Comparison of ENCODE assay signal across 36 cellular contexts in genomic region chr17:73170921-73171320, GRCh38. TPM values are rescaled to one million over a fixed set of nuclear protein-coding genes. Genes with fewer than 3 reads are reported as not detected.
"Had no signal": no experiment of that assay in that cellular context is flagged by ENCODE, and none has a peak within 500 bp of the region (broad histone marks: within the 10 kb centered on the region; RNA-seq: fewer than 3 reads in every experiment).

No MANE protein-coding gene starts in this region.

- H3K4me3 Mint-ChIP-seq: activated B cell treated with CpG ODN at 0.5 μM for 24 hours; activated CD4-positive, alpha-beta memory T cell treated with anti-CD3 and anti-CD28 coated beads, Interleukin-2, amount 10 ng/mL, durations not matched to agents 7 days and 5 days; activated CD4-positive, alpha-beta T cell treated with anti-CD3 and anti-CD28 coated beads for 36 hours; activated CD4-positive, alpha-beta T cell treated with anti-CD3 and anti-CD28 coated beads, Interleukin-2, amount 10 ng/mL, durations not matched to agents 7 days and 5 days; activated CD8-positive, alpha-beta memory T cell treated with anti-CD3 and anti-CD28 coated beads, Interleukin-2, amount 10 ng/mL, durations not matched to agents 7 days and 5 days; activated CD8-positive, alpha-beta T cell treated with anti-CD3 and anti-CD28 coated beads, Interleukin-2, amount 10 ng/mL, durations not matched to agents 7 days and 5 days; activated naive CD4-positive, alpha-beta T cell treated with anti-CD3 and anti-CD28 coated beads, Interleukin-2, amount 10 ng/mL, durations not matched to agents 7 days and 5 days; activated naive CD4-positive, alpha-beta T cell treated with anti-CD3 and anti-CD28 coated beads, Interleukin-2, amount 50 U/mL, for 24 hours; activated naive CD8-positive, alpha-beta T cell; activated naive CD8-positive, alpha-beta T cell treated with anti-CD3 and anti-CD28 coated beads, Interleukin-2, amount 10 ng/mL, durations not matched to agents 7 days and 5 days; activated naive CD8-positive, alpha-beta T cell treated with anti-CD3 and anti-CD28 coated beads, Interleukin-2, amount 50 U/mL, for 24 hours; activated T-cell treated with anti-CD3 and anti-CD28 coated beads, Interleukin-2, amount 50 U/mL, for 24 hours; brain; central memory CD8-positive, alpha-beta T cell; T-helper 1 cell treated with Interleukin-12 subunit alpha and Interleukin-12 subunit beta and Interleukin-4 antibody, amounts not matched to agents 30 μg/mL and 1 μg/mL, for 36 hours; T-helper 2 cell treated with Interferon-gamma antibody and Interleukin-4, amounts not matched to agents 5 μg/mL and 100 μg/mL, for 36 hours had no signal

- H3K4me3 ChIP-seq: ascending aorta, cardiac muscle cell had no signal

- H3K27ac Mint-ChIP-seq: activated B cell treated with CpG ODN at 0.5 μM for 24 hours; activated CD4-positive, alpha-beta memory T cell treated with anti-CD3 and anti-CD28 coated beads, Interleukin-2, amount 10 ng/mL, durations not matched to agents 7 days and 5 days; activated CD4-positive, alpha-beta T cell treated with anti-CD3 and anti-CD28 coated beads for 36 hours; activated CD4-positive, alpha-beta T cell treated with anti-CD3 and anti-CD28 coated beads, Interleukin-2, amount 10 ng/mL, durations not matched to agents 7 days and 5 days; activated CD8-positive, alpha-beta memory T cell treated with anti-CD3 and anti-CD28 coated beads, Interleukin-2, amount 10 ng/mL, durations not matched to agents 7 days and 5 days; activated CD8-positive, alpha-beta T cell treated with anti-CD3 and anti-CD28 coated beads, Interleukin-2, amount 10 ng/mL, durations not matched to agents 7 days and 5 days; activated naive CD4-positive, alpha-beta T cell treated with anti-CD3 and anti-CD28 coated beads, Interleukin-2, amount 10 ng/mL, durations not matched to agents 7 days and 5 days; activated naive CD4-positive, alpha-beta T cell treated with anti-CD3 and anti-CD28 coated beads, Interleukin-2, amount 50 U/mL, for 24 hours; activated naive CD8-positive, alpha-beta T cell; activated naive CD8-positive, alpha-beta T cell treated with anti-CD3 and anti-CD28 coated beads, Interleukin-2, amount 10 ng/mL, durations not matched to agents 7 days and 5 days; activated naive CD8-positive, alpha-beta T cell treated with anti-CD3 and anti-CD28 coated beads, Interleukin-2, amount 50 U/mL, for 24 hours; activated T-cell treated with anti-CD3 and anti-CD28 coated beads, Interleukin-2, amount 50 U/mL, for 24 hours; activated T-helper 2 cell treated with anti-CD3 and anti-CD28 coated beads, Interferon-gamma antibody, Interleukin-2, Interleukin-4, amounts not matched to agents 10 μg/mL and 5 μg/mL and 100 μg/mL, durations not matched to agents 14 hours and 24 hours and 36 hours; brain; T-helper 1 cell treated with Interleukin-12 subunit alpha and Interleukin-12 subunit beta and Interleukin-4 antibody, amounts not matched to agents 30 μg/mL and 1 μg/mL, for 36 hours; T-helper 2 cell treated with Interferon-gamma antibody and Interleukin-4, amounts not matched to agents 5 μg/mL and 100 μg/mL, for 36 hours had no signal

- H3K27ac ChIP-seq: ascending aorta, cardiac muscle cell, VCaP had no signal

- H3K27me3 ChIP-seq: ascending aorta had no signal

- H3K9me3 ChIP-seq: ascending aorta had no signal

- H3K36me3 ChIP-seq: ascending aorta, cardiac muscle cell had no signal

- H3K9me3 Mint-ChIP-seq: activated B cell treated with CpG ODN at 0.5 μM for 24 hours; activated CD4-positive, alpha-beta memory T cell treated with anti-CD3 and anti-CD28 coated beads, Interleukin-2, amount 10 ng/mL, durations not matched to agents 7 days and 5 days; activated CD4-positive, alpha-beta T cell treated with anti-CD3 and anti-CD28 coated beads, Interleukin-2, amount 10 ng/mL, durations not matched to agents 7 days and 5 days; activated naive CD4-positive, alpha-beta T cell treated with anti-CD3 and anti-CD28 coated beads, Interleukin-2, amount 10 ng/mL, durations not matched to agents 7 days and 5 days; activated naive CD4-positive, alpha-beta T cell treated with anti-CD3 and anti-CD28 coated beads, Interleukin-2, amount 50 U/mL, for 24 hours; activated naive CD8-positive, alpha-beta T cell treated with anti-CD3 and anti-CD28 coated beads, Interleukin-2, amount 10 ng/mL, durations not matched to agents 7 days and 5 days; activated naive CD8-positive, alpha-beta T cell treated with anti-CD3 and anti-CD28 coated beads, Interleukin-2, amount 50 U/mL, for 24 hours; activated T-cell treated with anti-CD3 and anti-CD28 coated beads, Interleukin-2, amount 50 U/mL, for 24 hours; activated T-helper 2 cell treated with anti-CD3 and anti-CD28 coated beads, Interferon-gamma antibody, Interleukin-2, Interleukin-4, amounts not matched to agents 10 μg/mL and 5 μg/mL and 100 μg/mL, durations not matched to agents 14 hours and 24 hours and 36 hours; central memory CD8-positive, alpha-beta T cell; T-helper 1 cell treated with Interleukin-12 subunit alpha and Interleukin-12 subunit beta and Interleukin-4 antibody, amounts not matched to agents 30 μg/mL and 1 μg/mL, for 36 hours; T-helper 2 cell treated with Interferon-gamma antibody and Interleukin-4, amounts not matched to agents 5 μg/mL and 100 μg/mL, for 36 hours had no signal

- H3K36me3 Mint-ChIP-seq: activated CD8-positive, alpha-beta memory T cell treated with anti-CD3 and anti-CD28 coated beads, Interleukin-2, amount 10 ng/mL, durations not matched to agents 7 days and 5 days; activated naive CD4-positive, alpha-beta T cell treated with anti-CD3 and anti-CD28 coated beads, Interleukin-2, amount 10 ng/mL, durations not matched to agents 7 days and 5 days; activated naive CD4-positive, alpha-beta T cell treated with anti-CD3 and anti-CD28 coated beads, Interleukin-2, amount 50 U/mL, for 24 hours; activated naive CD8-positive, alpha-beta T cell treated with anti-CD3 and anti-CD28 coated beads, Interleukin-2, amount 10 ng/mL, durations not matched to agents 7 days and 5 days had no signal

- ATAC-seq: activated CD8-positive, alpha-beta memory T cell treated with anti-CD3 and anti-CD28 coated beads, Interleukin-2, amount 10 ng/mL, durations not matched to agents 7 days and 5 days; activated naive CD8-positive, alpha-beta T cell treated with anti-CD3 and anti-CD28 coated beads, Interleukin-2, amount 50 U/mL, for 24 hours had no signal

- DNase-seq: activated B cell treated with CpG ODN at 0.5 μM for 24 hours; activated CD4-positive, alpha-beta memory T cell treated with anti-CD3 and anti-CD28 coated beads, Interleukin-2, amount 10 ng/mL, durations not matched to agents 7 days and 5 days; activated CD4-positive, alpha-beta T cell treated with anti-CD3 and anti-CD28 coated beads for 36 hours; activated CD4-positive, alpha-beta T cell treated with anti-CD3 and anti-CD28 coated beads for 48 hours; activated CD4-positive, alpha-beta T cell treated with anti-CD3 and anti-CD28 coated beads, Interleukin-2, amount 10 ng/mL, durations not matched to agents 7 days and 5 days; activated CD4-positive, alpha-beta T cell treated with anti-CD3 and anti-CD28 coated beads, Interleukin-2, amount 50 U/mL, for 48 hours; activated CD4-positive, CD25-positive, alpha-beta regulatory T cell treated with anti-CD3 and anti-CD28 coated beads, Interleukin-2, amount 50 U/mL, for 72 hours; activated CD8-positive, alpha-beta memory T cell treated with anti-CD3 and anti-CD28 coated beads for 24 hours; activated CD8-positive, alpha-beta memory T cell treated with anti-CD3 and anti-CD28 coated beads, Interleukin-2, amount 10 ng/mL, durations not matched to agents 7 days and 5 days; activated CD8-positive, alpha-beta memory T cell treated with anti-CD3 and anti-CD28 coated beads, Interleukin-2, amount 50 U/mL, for 48 hours; activated CD8-positive, alpha-beta T cell treated with anti-CD3 and anti-CD28 coated beads, Interleukin-2, amount 10 ng/mL, durations not matched to agents 7 days and 5 days; activated effector memory CD4-positive, alpha-beta T cell treated with Interleukin-2 at 50 U/mL for 16 hours; activated gamma-delta T cell; activated naive CD4-positive, alpha-beta T cell treated with anti-CD3 and anti-CD28 coated beads, Interleukin-2, amount 10 ng/mL, durations not matched to agents 7 days and 5 days; activated naive CD4-positive, alpha-beta T cell treated with Interleukin-2 at 50 U/mL for 16 hours; activated naive CD8-positive, alpha-beta T cell treated with anti-CD3 and anti-CD28 coated beads, Interleukin-2, amount 10 ng/mL, durations not matched to agents 7 days and 5 days; activated naive CD8-positive, alpha-beta T cell treated with anti-CD3 and anti-CD28 coated beads, Interleukin-2, amount 50 U/mL, for 24 hours; activated T-cell treated with anti-CD3 and anti-CD28 coated beads, Interleukin-2, amount 50 U/mL, for 24 hours; activated T-cell treated with anti-CD3 and anti-CD28 coated beads, Interleukin-2, amount 50 U/mL, for 48 hours; amygdala; anterior cingulate cortex; caudate nucleus; cerebellar nuclear complex; T-helper 2 cell; T-helper 9 cell had no signal

RNA-seq across cellular contexts. Expression of gene SSTR2, which starts 6.1 kb away (rescaled TPM):
- total RNA-seq: activated CD4-positive, alpha-beta T cell treated with anti-CD3 and anti-CD28 coated beads, Interleukin-2, amount 10 ng/mL, durations not matched to agents 7 days and 5 days; activated CD8-positive, alpha-beta T cell treated with anti-CD3 and anti-CD28 coated beads, Interleukin-2, amount 10 ng/mL, durations not matched to agents 7 days and 5 days; activated naive CD8-positive, alpha-beta T cell treated with anti-CD3 and anti-CD28 coated beads, Interleukin-2, amount 10 ng/mL, durations not matched to agents 7 days and 5 days; bronchial epithelial cell had no signal
